3 cellular contexts compared by ENCODE assay signal in genomic region chr6:95905132-95905531, GRCh38.
TF ChIP-seq lines count a peak whose summit lies in the region.

No MANE protein-coding gene starts in this region.

TF ChIP-seq in GM23338, 12 proteins besides CTCF, POLR2A, EP300 and RAD21 (continued from another document and continues in another):
- TF ChIP-seq ZNF462 (CRISPR knock-in tag; IDR thresholded peaks at IDR 0.05) (no peak), CREB1 (CRISPR knock-in tag; IDR thresholded peaks at IDR 0.05; ENCODE audit: low read depth) (no peak), STAT1 (IDR thresholded peaks at IDR 0.05; ENCODE audit: unreplicated experiment) (no peak), NANOG (IDR thresholded peaks at IDR 0.05; ENCODE audit: borderline replicate concordance) (no peak), POLR2AphosphoS5 (IDR thresholded peaks at IDR 0.05; ENCODE audit: low read depth) (no peak), JUNB (IDR thresholded peaks at IDR 0.05; ENCODE audit: unreplicated experiment) (no peak)

TF ChIP-seq in HCT116, 20 proteins besides CTCF, POLR2A, EP300 and RAD21 (continued from another document):
- TF ChIP-seq CEBPB (IDR thresholded peaks at IDR 0.05; ENCODE audit: low read depth): no peak
- TF ChIP-seq REST (IDR thresholded peaks at IDR 0.05; ENCODE audit: low read depth): no peak
- no peak for TF ChIP-seq SP1 (IDR thresholded peaks at IDR 0.05; ENCODE audit: low read depth)
- TF ChIP-seq EZH2 (IDR thresholded peaks at IDR 0.05): no peak
- TF ChIP-seq EZH2phosphoT487 (IDR thresholded peaks at IDR 0.05; ENCODE audit: borderline replicate concordance): no peak
- TF ChIP-seq POLR2AphosphoS5 (IDR thresholded peaks at IDR 0.05; ENCODE audit: low read depth, low read length): no peak
- TF ChIP-seq TCF7L2 (IDR thresholded peaks at IDR 0.05; ENCODE audit: borderline replicate concordance, extremely low read depth, insufficient read depth, insufficient read length): no peak
- no peak for TF ChIP-seq ZBTB33 (IDR thresholded peaks at IDR 0.05; ENCODE audit: extremely low read depth, insufficient replicate concordance, low read length)
- TF ChIP-seq YY1 (IDR thresholded peaks at IDR 0.05; ENCODE audit: extremely low read depth, insufficient replicate concordance, low read depth, low read length): no peak

TF ChIP-seq in K562, 482 proteins besides CTCF, POLR2A, EP300 and RAD21:
- TF ChIP-seq ZMIZ1 (IDR thresholded peaks at IDR 0.05; ENCODE audit: low read depth in 2 of 2, low read length in 2 of 2): no peak
- peak; percentile 23; the same call in 1 of the 2 replicates for TF ChIP-seq ZNF316 (IDR thresholded peaks at IDR 0.05)
